Comparison of ENCODE assay signal across 8 cellular contexts in genomic region chr17:7838291-7839075, GRCh38. TPM values are rescaled to one million over a fixed set of nuclear protein-coding genes. Genes with fewer than 3 reads are reported as not detected.
DNase-seq lines count a peak whose midpoint lies in the region; ATAC-seq and TF ChIP-seq lines count a peak whose summit lies in the region.

No MANE protein-coding gene starts in this region.

- no peak for TF ChIP-seq CTCF in endothelial cell (IDR thresholded peaks at IDR 0.05; ENCODE audit: unreplicated experiment)

- in situ Hi-C loops in KBM-7 (cut with MboI; ENCODE audit: low pct_unique_long_range_greater_than_20kb, low sequenced_read_pairs), result no loop called here

- H3K36me3 Mint-ChIP-seq in endothelial cell (ENCODE audit: low read depth, unreplicated experiment), result peaks cover 17% of the 10 kb centered on the region

- DNase-seq in DMS 273 treated with DMSO at 0.1 percent for 48 hours (lab: John Stamatoyannopoulos, UW) (peak; percentile 46), KBM-7 (peak; percentile 79), SKM-1 (lab: John Stamatoyannopoulos, UW; ENCODE audit: unreplicated experiment) (peak; percentile 35), endothelial cell (ENCODE audit: low spot score) (no peak), myocyte (ENCODE audit: low read depth) (peak; percentile 86), NK-92 (lab: John Stamatoyannopoulos, UW; ENCODE audit: unreplicated experiment) (no peak)
- no peak for DNase-seq in stimulated activated CD8-positive, alpha-beta memory T cell treated with anti-CD3 and anti-CD28 coated beads, Interleukin-4, amount 100 ng/mL, for 48 hours

- peak overlapping the region; percentile 51 for H3K27ac Mint-ChIP-seq in endothelial cell (ENCODE audit: unreplicated experiment)

- H3K27me3 Mint-ChIP-seq in endothelial cell (ENCODE audit: unreplicated experiment), result peaks cover 44% of the 10 kb centered on the region

- H3K4me1 Mint-ChIP-seq in endothelial cell (ENCODE audit: unreplicated experiment), result peaks cover 57% of the 10 kb centered on the region

- H3K4me3 Mint-ChIP-seq in endothelial cell (ENCODE audit: unreplicated experiment), result peak overlapping the region; percentile 82

- H3K9me3 Mint-ChIP-seq in endothelial cell (ENCODE audit: unreplicated experiment), result no peaks in the 10 kb centered on the region

- no peak for ATAC-seq in GM21367 (IDR thresholded peaks at IDR 0.05; ENCODE audit: unreplicated experiment)

RNA-seq across cellular contexts. Expression of gene KDM6B, which starts 4.5 kb away (rescaled TPM):
- 47.4 TPM for total RNA-seq in endothelial cell (ENCODE audit: unreplicated experiment)
- total RNA-seq in myocyte, result 3.9 and 4.5 TPM in 2 replicates
- 14.2 TPM for polyA plus RNA-seq in myocyte (2012)

RNA-seq across cellular contexts. Expression of gene TMEM88, which starts 16.4 kb away (rescaled TPM):
- total RNA-seq in endothelial cell (ENCODE audit: unreplicated experiment), result 13.6 TPM
- total RNA-seq in myocyte, result 0.72 and 1.8 TPM in 2 replicates
- 1.3 TPM for polyA plus RNA-seq in myocyte (2012)

RNA-seq across cellular contexts. Expression of gene NAA38, which starts 18.9 kb away (rescaled TPM):
- total RNA-seq in endothelial cell (ENCODE audit: unreplicated experiment) (97.9 TPM), myocyte (37.7 and 54.8 TPM in 2 replicates)
- polyA plus RNA-seq in myocyte (2012), result 155 TPM

RNA-seq across cellular contexts. Expression of gene CYB5D1, which starts 19.3 kb away (rescaled TPM):
- total RNA-seq in endothelial cell (ENCODE audit: unreplicated experiment) (6.4 TPM), myocyte (4.0 and 4.3 TPM in 2 replicates)
- polyA plus RNA-seq in myocyte (2012), result 8.8 TPM

RNA-seq across cellular contexts. Expression of gene CHD3, which starts 50.1 kb away (rescaled TPM):
- total RNA-seq in endothelial cell (ENCODE audit: unreplicated experiment), result 133 TPM
- total RNA-seq in myocyte, result 104 and 140 TPM in 2 replicates
- 128 TPM for polyA plus RNA-seq in myocyte (2012)

Comparison
In these comparisons a context has a peak if more than half of its experiments do, and no peak if none do; other contexts are left out.
1. DNase-seq: peak in DMS 273 treated with DMSO at 0.1 percent for 48 hours (single experiment), KBM-7 (single experiment), SKM-1 (single experiment) and myocyte (single experiment); none in endothelial cell (single experiment), stimulated activated CD8-positive, alpha-beta memory T cell treated with anti-CD3 and anti-CD28 coated beads, Interleukin-4, amount 100 ng/mL, for 48 hours (single experiment) and NK-92 (single experiment).